Comparison of ENCODE assay signal across 18 cellular contexts in genomic region chr11:82865841-82866240, GRCh38. TPM values are rescaled to one million over a fixed set of nuclear protein-coding genes. Genes with fewer than 3 reads are reported as not detected.
DNase-seq lines count a peak whose midpoint lies in the region; ATAC-seq and TF ChIP-seq lines count a peak whose summit lies in the region.
"Had no signal": no experiment of that assay in that cellular context is flagged by ENCODE, and none has a peak within 500 bp of the region (broad histone marks: within the 10 kb centered on the region; RNA-seq: fewer than 3 reads in every experiment).

No MANE protein-coding gene starts in this region.

- H2AFZ ChIP-seq in SK-N-SH (ENCODE audit: low read depth): no peak overlapping the region

- H3K4me3 ChIP-seq in SK-N-SH (ENCODE audit: low read depth in 2 of 2, low read length in 1 of 2) (no peak overlapping the region), fibroblast of mammary gland (ENCODE audit: control insufficient read depth, low read depth, low read length) (no peak overlapping the region)
- H3K4me3 ChIP-seq: Peyer's patch had no signal

- H3K27ac Mint-ChIP-seq in endothelial cell (ENCODE audit: unreplicated experiment): no peak overlapping the region

- no peaks in the 10 kb centered on the region for H3F3A ChIP-seq in SK-N-SH (replicated peaks; ENCODE audit: insufficient read depth)

- DNase-seq in SK-N-SH (no peak), LHCN-M2 (ENCODE audit: low read depth) (peak; percentile 28), fibroblast of mammary gland (ENCODE audit: low read depth) (peak; percentile 42), posterior vena cava (ENCODE audit: low spot score) (no peak), endothelial cell (ENCODE audit: low spot score) (no peak)
- DNase-seq in activated CD8-positive, alpha-beta memory T cell treated with anti-CD3 and anti-CD28 coated beads, Interleukin-2, amount 50 U/mL, for 48 hours: no peak
- DNase-seq in activated T-cell treated with anti-CD3 and anti-CD28 coated beads, Interleukin-2, amount 50 U/mL, for 1 hour: no peak
- DNase-seq: AML-193, Caco-2, MM.1S, NCI-H1105 treated with DMSO at 0.1 percent for 48 hours, NCI-H187 treated with DMSO at 0.1 percent for 48 hours, Peyer's patch, SIG-M5, SW 1271 had no signal

- peaks cover 46% of the 10 kb centered on the region for H3K4me1 Mint-ChIP-seq in endothelial cell (ENCODE audit: unreplicated experiment)

- no peak overlapping the region for H3K27ac ChIP-seq in SK-N-SH (ENCODE audit: low read depth in 2 of 2, low read length in 1 of 2)
- H3K27ac ChIP-seq: 22Rv1, KMS-11, Peyer's patch had no signal

- TF ChIP-seq EP300 in SK-N-SH (IDR thresholded peaks at IDR 0.05; ENCODE audit: borderline replicate concordance in 1 of 2, low read depth in 1 of 2, low read length in 1 of 2): no peak

- peaks cover under 1 to 5% of the 10 kb centered on the region in 2 experiments; a peak in 1 of 4 replicates for H3K4me1 ChIP-seq in SK-N-SH (ENCODE audit: control insufficient read depth in 1 of 2, insufficient read depth in 2 of 2, low read depth in 1 of 2, low read length in 1 of 2)
- H3K4me1 ChIP-seq: Caco-2 had no signal

- no peak overlapping the region for H3K9ac ChIP-seq in SK-N-SH
- H3K9ac ChIP-seq: KMS-11 had no signal

- no peaks in the 10 kb centered on the region for H4K20me1 ChIP-seq in SK-N-SH (ENCODE audit: insufficient read depth)

- no peak overlapping the region for H3K4me2 ChIP-seq in SK-N-SH
- H3K4me2 ChIP-seq: KMS-11 had no signal

- POLR2A ChIA-PET in SK-N-SH (lab: Yijun Ruan, JAX): no interaction called here

- CTCF ChIA-PET in SK-N-SH (lab: Yijun Ruan, JAX): interaction anchor here (1.1 to 5.7 kb wide), 7 partner anchors 13 to 952 kb away, joined by 3 to 86 read pairs (median 15); partner anchors contain the start of gene FAM181B

- 88% methylated on average over 2 of the region's 2 CpGs for WGBS in SK-N-SH (ENCODE audit: low lambda C conversion rate)

- H3K4me3 Mint-ChIP-seq in endothelial cell (ENCODE audit: unreplicated experiment): no peak overlapping the region

- no peak for TF ChIP-seq CTCF in SK-N-SH (IDR thresholded peaks at IDR 0.05)
- TF ChIP-seq CTCF in fibroblast of mammary gland (conservative IDR thresholded peaks at IDR 0.05; ENCODE audit: control insufficient read depth, insufficient read depth, low read depth, low read length): no peak
- TF ChIP-seq CTCF in endothelial cell (IDR thresholded peaks at IDR 0.05; ENCODE audit: unreplicated experiment): no peak

- no peaks in the 10 kb centered on the region for H3K36me3 ChIP-seq in SK-N-SH (replicated peaks in 1 of 2; ENCODE audit: control insufficient read depth in 1 of 2, insufficient read depth in 2 of 2, low read length in 1 of 2)
- H3K36me3 ChIP-seq: Peyer's patch had no signal

- H3K9me2 ChIP-seq in SK-N-SH: no peaks in the 10 kb centered on the region

- ATAC-seq in SK-N-SH treated with all-trans-retinoic acid at 6 μM for 48 hours: 0 out of 3 replicates have a peak, but pooled peaks have one; percentile 23

- no peaks in the 10 kb centered on the region for H3K79me2 ChIP-seq in SK-N-SH (ENCODE audit: insufficient read depth)

- H3K27me3 ChIP-seq in SK-N-SH (ENCODE audit: insufficient read depth): no peaks in the 10 kb centered on the region
- H3K27me3 ChIP-seq: Peyer's patch had no signal

- no peak for TF ChIP-seq RAD21 in SK-N-SH (IDR thresholded peaks at IDR 0.05; ENCODE audit: low read length)

- peaks cover 2% of the 10 kb centered on the region for H3K27me3 Mint-ChIP-seq in endothelial cell (ENCODE audit: unreplicated experiment)

- H3K9me3 Mint-ChIP-seq in endothelial cell (ENCODE audit: unreplicated experiment): no peaks in the 10 kb centered on the region

- H3K9me3 ChIP-seq in SK-N-SH: no peaks in the 10 kb centered on the region
- H3K9me3 ChIP-seq: Caco-2, Peyer's patch had no signal

- H3K36me3 Mint-ChIP-seq in endothelial cell (ENCODE audit: low read depth, unreplicated experiment): no peaks in the 10 kb centered on the region

- intact Hi-C loops in posterior vena cava (cut with DNase I): no loop called here

TF ChIP-seq in SK-N-SH treated with all-trans-retinoic acid at 6 μM for 48 hours, 23 proteins besides CTCF, POLR2A, EP300 and RAD21 (continues in another document):
- TF ChIP-seq TCF4 (CRISPR knock-in tag; IDR thresholded peaks at IDR 0.05; ENCODE audit: borderline replicate concordance) (no peak), ZNF70 (CRISPR knock-in tag; IDR thresholded peaks at IDR 0.05) (no peak), CSDC2 (CRISPR knock-in tag; IDR thresholded peaks at IDR 0.05) (no peak), TOX (CRISPR knock-in tag; IDR thresholded peaks at IDR 0.05; ENCODE audit: borderline replicate concordance) (no peak), ISL1 (CRISPR knock-in tag; IDR thresholded peaks at IDR 0.05) (no peak), SNAI2 (CRISPR knock-in tag; IDR thresholded peaks at IDR 0.05) (no peak)
- TF ChIP-seq, protein P1, sequence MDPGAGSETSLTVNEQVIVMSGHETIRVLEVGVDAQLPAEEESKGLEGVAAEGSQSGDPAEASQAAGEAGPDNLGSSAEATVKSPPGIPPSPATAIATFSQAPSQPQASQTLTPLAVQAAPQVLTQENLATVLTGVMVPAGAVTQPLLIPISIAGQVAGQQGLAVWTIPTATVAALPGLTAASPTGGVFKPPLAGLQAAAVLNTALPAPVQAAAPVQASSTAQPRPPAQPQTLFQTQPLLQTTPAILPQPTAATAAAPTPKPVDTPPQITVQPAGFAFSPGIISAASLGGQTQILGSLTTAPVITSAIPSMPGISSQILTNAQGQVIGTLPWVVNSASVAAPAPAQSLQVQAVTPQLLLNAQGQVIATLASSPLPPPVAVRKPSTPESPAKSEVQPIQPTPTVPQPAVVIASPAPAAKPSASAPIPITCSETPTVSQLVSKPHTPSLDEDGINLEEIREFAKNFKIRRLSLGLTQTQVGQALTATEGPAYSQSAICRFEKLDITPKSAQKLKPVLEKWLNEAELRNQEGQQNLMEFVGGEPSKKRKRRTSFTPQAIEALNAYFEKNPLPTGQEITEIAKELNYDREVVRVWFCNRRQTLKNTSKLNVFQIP (CRISPR knock-in tag; IDR thresholded peaks at IDR 0.05; ENCODE audit: borderline replicate concordance, low read depth): no peak

TF ChIP-seq in SK-N-SH, 30 proteins besides CTCF, POLR2A, EP300 and RAD21:
- TF ChIP-seq ELF1 (IDR thresholded peaks at IDR 0.05) (no peak), GATA2 (CRISPR knock-in tag; IDR thresholded peaks at IDR 0.05) (no peak), EZH2phosphoT487 (IDR thresholded peaks at IDR 0.05; ENCODE audit: borderline replicate concordance, low read depth) (no peak), JUND (IDR thresholded peaks at IDR 0.05) (no peak)
- TF ChIP-seq, protein P2, sequence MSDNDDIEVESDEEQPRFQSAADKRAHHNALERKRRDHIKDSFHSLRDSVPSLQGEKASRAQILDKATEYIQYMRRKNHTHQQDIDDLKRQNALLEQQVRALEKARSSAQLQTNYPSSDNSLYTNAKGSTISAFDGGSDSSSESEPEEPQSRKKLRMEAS (IDR thresholded peaks at IDR 0.05; ENCODE audit: low read depth): no peak

RNA-seq across cellular contexts. Expression of gene PRCP, which starts 34.4 kb away (rescaled TPM):
- 65.0 and 91.7 TPM in 2 replicates for polyA plus RNA-seq in SK-N-SH (2012; rRNA removed)
- 87.4 and 92.1 TPM in 2 replicates for polyA plus RNA-seq in SK-N-SH (2012; cell fraction: cytosol; rRNA removed)
- 20.3 and 45.9 TPM in 2 replicates for polyA plus RNA-seq in SK-N-SH (2012; cell fraction: nucleus; rRNA removed)
- total RNA-seq in LHCN-M2 (2014; rRNA removed) (42.8 TPM in 2 replicates), posterior vena cava (100 to 1,000 TPM in 1 of 2 donors, 10 to 100 TPM in 1; 75.9 to 107 TPM), endothelial cell (ENCODE audit: unreplicated experiment) (445 TPM)
- polyA plus RNA-seq in LHCN-M2 (2012): 38.4 TPM

RNA-seq across cellular contexts. Expression of gene DDIAS, which starts 35.7 kb away (rescaled TPM):
- polyA plus RNA-seq in SK-N-SH (2012; rRNA removed): 4.4 and 4.5 TPM in 2 replicates
- polyA plus RNA-seq in SK-N-SH (2012; cell fraction: cytosol; rRNA removed): 4.8 and 6.4 TPM in 2 replicates
- 1.5 and 3.1 TPM in 2 replicates for polyA plus RNA-seq in SK-N-SH (2012; cell fraction: nucleus; rRNA removed)
- 19.6 and 30.1 TPM in 2 replicates for total RNA-seq in LHCN-M2 (2014; rRNA removed)
- 3.1 TPM for polyA plus RNA-seq in LHCN-M2 (2012)
- 1 to 10 TPM in 1 of 2 donors, under 1 TPM in 1; 0.86 to 1.2 TPM for total RNA-seq in posterior vena cava
- 11.2 TPM for total RNA-seq in endothelial cell (ENCODE audit: unreplicated experiment)

Comparison
In these comparisons a context has a peak if more than half of its experiments do, and no peak if none do; other contexts are left out.
1. DNase-seq: peak in LHCN-M2 (single experiment) and fibroblast of mammary gland (single experiment); none in SK-N-SH (single experiment), posterior vena cava (single experiment), activated CD8-positive, alpha-beta memory T cell treated with anti-CD3 and anti-CD28 coated beads, Interleukin-2, amount 50 U/mL, for 48 hours (single experiment), endothelial cell (single experiment) and activated T-cell treated with anti-CD3 and anti-CD28 coated beads, Interleukin-2, amount 50 U/mL, for 1 hour (single experiment).